In the genomic region with DNA sequence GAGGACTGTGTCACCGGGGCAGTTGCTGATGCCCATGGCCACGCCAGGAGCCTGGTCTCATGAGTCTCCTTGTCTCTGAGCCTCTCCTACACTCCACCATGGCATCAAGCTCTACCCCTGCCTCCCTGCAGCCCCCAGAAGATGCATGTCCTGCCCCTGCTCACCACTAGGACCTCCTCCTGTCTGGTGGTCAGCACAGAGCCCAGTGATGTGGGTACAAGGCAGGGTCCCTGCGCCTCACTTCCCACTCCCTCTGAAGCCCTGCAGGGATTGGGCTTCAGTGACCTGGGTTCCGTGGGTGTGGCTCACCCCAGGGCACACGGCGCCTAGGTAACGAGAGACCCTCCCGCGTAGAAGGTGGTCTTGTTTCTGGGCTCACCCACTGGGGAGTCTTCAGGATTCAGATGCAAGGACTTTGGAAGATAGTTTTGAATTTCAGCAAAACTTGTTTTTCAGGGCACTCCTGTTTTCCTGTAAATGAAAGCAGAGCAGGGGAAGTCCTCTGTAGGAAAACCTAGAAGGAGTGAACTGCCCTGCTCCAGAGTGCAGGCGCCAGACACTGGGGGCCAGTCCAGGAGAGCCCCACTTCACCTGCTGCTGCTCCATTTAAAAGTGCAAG, we compare ENCODE assay signal across 16 cellular contexts. TPM values are rescaled to one million over a fixed set of nuclear protein-coding genes. Genes with fewer than 3 reads are reported as not detected.
DNase-seq lines count a peak whose midpoint lies in the region; ATAC-seq and TF ChIP-seq lines count a peak whose summit lies in the region.
"Had no signal": no experiment of that assay in that cellular context is flagged by ENCODE, and none has a peak within 500 bp of the region (broad histone marks: within the 10 kb centered on the region; RNA-seq: fewer than 3 reads in every experiment).

No MANE protein-coding gene starts in this region.

- no peak for ATAC-seq in Panc1
- ATAC-seq in activated CD4-positive, CD25-positive, alpha-beta regulatory T cell treated with anti-CD3 and anti-CD28 coated beads, Interleukin-2, amount 50 U/mL, for 24 hours = no peak

- H3K4me3 Mint-ChIP-seq in neural crest cell = peak overlapping the region; percentile 54
- H3K4me3 Mint-ChIP-seq: activated CD4-positive, alpha-beta memory T cell treated with anti-CD3 and anti-CD28 coated beads for 36 hours; activated naive CD4-positive, alpha-beta T cell treated with anti-CD3 and anti-CD28 coated beads for 36 hours had no signal

- no TSS peak for BruUV-seq in Panc1 (replicated peaks; lab: Mats Ljungman, UMichigan)

- POLR2A ChIA-PET in Panc1 (lab: Charles Lee) = no interaction called here

- H3K4me1 ChIP-seq in Panc1 (ENCODE audit: control insufficient read depth, insufficient read depth, low read length) (peaks cover 53% of the 10 kb centered on the region), testis (peaks cover 48% of the 10 kb centered on the region)

- intact Hi-C loops in Panc1 (cut with micrococcal nuclease; ENCODE audit: unreplicated experiment) = loop anchor here (5.0 kb wide), 1 partner anchor 80 kb away; no protein-coding TSS in a partner anchor
- intact Hi-C loops in testis (cut with DNase I; ENCODE audit: low total_unique reads) = no loop called here
- intact Hi-C loops in dorsolateral prefrontal cortex (cut with DNase I) = no loop called here

- no peak for TF ChIP-seq POLR2A in testis (IDR thresholded peaks at IDR 0.05)

- no peaks in the 10 kb centered on the region for H3K9me3 ChIP-seq in Panc1 (ENCODE audit: control insufficient read depth, insufficient read depth, low read depth, low read length)
- H3K9me3 ChIP-seq in testis = no peaks in the 10 kb centered on the region
- H3K9me3 ChIP-seq: BLaER1 treated with 17β-estradiol and CSF1 and Interleukin-3, amounts not matched to agents 10 nM and 100 nM had no signal

- no peak for TF ChIP-seq CTCF in Panc1 (IDR thresholded peaks at IDR 0.05)
- TF ChIP-seq CTCF in fibroblast of pulmonary artery (IDR thresholded peaks at IDR 0.05; ENCODE audit: low read length, missing control alignments) = peak; percentile 13
- no peak for TF ChIP-seq CTCF in neural crest cell (conservative IDR thresholded peaks at IDR 0.05)
- TF ChIP-seq CTCF in testis (IDR thresholded peaks at IDR 0.05) = no peak
- no peak for TF ChIP-seq CTCF in dorsolateral prefrontal cortex (IDR thresholded peaks at IDR 0.05 in 54 of 56, conservative IDR thresholded peaks at IDR 0.05 in 2 of 56; ENCODE audit: low read depth in 1 of 56, partially characterized antibody in 56 of 56)

- H3K4me3 ChIP-seq in Panc1 (ENCODE audit: low read depth in 2 of 2, low read length in 2 of 2) = peak overlapping the region; percentile 60 to 80
- H3K4me3 ChIP-seq in fibroblast of pulmonary artery (replicated peaks; ENCODE audit: low read depth, low read length) = no peak overlapping the region
- H3K4me3 ChIP-seq in testis = no peak overlapping the region
- H3K4me3 ChIP-seq in dorsolateral prefrontal cortex = peak overlapping the region in 3 of 59 donors; percentile 62 to 64 (median 64)
- H3K4me3 ChIP-seq: BLaER1 treated with 17β-estradiol and CSF1 and Interleukin-3, amounts not matched to agents 10 nM and 100 nM had no signal

- H3K27ac Mint-ChIP-seq in neural crest cell (ENCODE audit: unreplicated experiment) = no peak overlapping the region
- H3K27ac Mint-ChIP-seq: activated CD4-positive, alpha-beta memory T cell treated with anti-CD3 and anti-CD28 coated beads for 36 hours; activated naive CD4-positive, alpha-beta T cell treated with anti-CD3 and anti-CD28 coated beads for 36 hours had no signal

- peaks cover 56% of the 10 kb centered on the region for H3K27me3 Mint-ChIP-seq in neural crest cell (ENCODE audit: low read depth)

- H3K27ac ChIP-seq in Panc1 (ENCODE audit: low read length) (peak overlapping the region; percentile 96), testis (peak overlapping the region in 1 of 2 donors; percentile 88), dorsolateral prefrontal cortex (peak overlapping the region in 1 of 59 donors; percentile 79)
- H3K27ac ChIP-seq: BLaER1 treated with 17β-estradiol and CSF1 and Interleukin-3, amounts not matched to agents 10 nM and 100 nM had no signal

- WGBS in testis, 2 donors = 90 to 92% methylated on average over 10 of the region's 10 CpGs

- in situ Hi-C loops in Panc1 (cut with HindIII; ENCODE audit: low pct_unique_long_range_greater_than_20kb, low sequenced_read_pairs) = no loop called here

- peak; percentile 27 for DNase-seq in EH (ENCODE audit: low read depth)
- DNase-seq in Panc1 (ENCODE audit: low read depth, low spot score) = no peak
- DNase-seq in fibroblast of pulmonary artery (ENCODE audit: low read depth) = no peak
- DNase-seq in neural crest cell (ENCODE audit: low read depth, low spot score) = no peak
- DNase-seq in stimulated activated CD4-positive, alpha-beta T cell treated with anti-CD3 and anti-CD28 coated beads, Interleukin-4, amount 100 ng/mL, for 1 hour = no peak
- DNase-seq in testis = no peak
- no peak for DNase-seq in dorsolateral prefrontal cortex
- DNase-seq: activated CD4-positive, alpha-beta memory T cell treated with anti-CD3 and anti-CD28 coated beads for 36 hours; activated naive CD4-positive, alpha-beta T cell treated with anti-CD3 and anti-CD28 coated beads for 36 hours; GF-D8; Kasumi-1; NCI-H2081 treated with DMSO at 0.1 percent for 48 hours; stimulated activated CD4-positive, alpha-beta T cell treated with anti-CD3 and anti-CD28 coated beads, Interleukin-4, amount 100 ng/mL, for 24 hours; stimulated activated naive CD4-positive, alpha-beta T cell treated with Interleukin-2 at 50 U/mL for 16 hours had no signal

- H3K36me3 ChIP-seq in Panc1 (ENCODE audit: control insufficient read depth, insufficient read depth, low read length) (no peaks in the 10 kb centered on the region; the same call in 1 of the 2 replicates), testis (ENCODE audit: low read depth, missing control alignments) (no peaks in the 10 kb centered on the region)
- H3K36me3 ChIP-seq: BLaER1 treated with 17β-estradiol and CSF1 and Interleukin-3, amounts not matched to agents 10 nM and 100 nM had no signal

- no peaks in the 10 kb centered on the region for H3K9me3 Mint-ChIP-seq in neural crest cell
- H3K9me3 Mint-ChIP-seq: activated CD4-positive, alpha-beta memory T cell treated with anti-CD3 and anti-CD28 coated beads for 36 hours; activated naive CD4-positive, alpha-beta T cell treated with anti-CD3 and anti-CD28 coated beads for 36 hours had no signal

- H3K27me3 ChIP-seq in Panc1 (ENCODE audit: control insufficient read depth, insufficient read depth, low read length) (no peaks in the 10 kb centered on the region), testis (no peaks in the 10 kb centered on the region), dorsolateral prefrontal cortex (peaks cover 0 to 40% (median 17%) of the 10 kb centered on the region in 45 donors)

- no peaks in the 10 kb centered on the region for H3K36me3 Mint-ChIP-seq in neural crest cell (ENCODE audit: low read depth)
- H3K36me3 Mint-ChIP-seq: activated CD4-positive, alpha-beta memory T cell treated with anti-CD3 and anti-CD28 coated beads for 36 hours had no signal

- H3K4me1 Mint-ChIP-seq in neural crest cell = peaks cover 30% of the 10 kb centered on the region

- CTCF ChIA-PET in Panc1 (lab: Charles Lee) = no interaction called here

RNA-seq across cellular contexts. Expression of a gene that starts 2.8 kb away (rescaled TPM):
- 676 TPM for total RNA-seq in Panc1 (2021; ENCODE audit: unreplicated experiment)
- polyA plus RNA-seq in Panc1 (2012; ENCODE audit: insufficient read length) = 1,186 TPM
- total RNA-seq in neural crest cell = 18.2 and 19.2 TPM in 2 replicates
- total RNA-seq in testis = 100 to 1,000 TPM; 111 to 165 TPM
- 53.2 TPM for polyA plus RNA-seq in testis (ENCODE audit: insufficient read depth, low read depth, low replicate concordance)
- 10 to 100 TPM in 118 of 120 experiments, 1 to 10 TPM in 2; 9.3 to 67.9 (median 18.9) TPM for total RNA-seq in dorsolateral prefrontal cortex

Comparison
In these comparisons a context has a peak if more than half of its experiments do, and no peak if none do; other contexts are left out.
1. H3K4me3 ChIP-seq: peak in Panc1 (2 of 2); none in fibroblast of pulmonary artery (single experiment) and testis (0 of 2).